ENCODE assay signal across 1 cellular context in genomic region chr1:6580588-6581270, GRCh38.
A peak's percentile ranks its signal among the peaks of the same experiment; 100 is the strongest.
TF ChIP-seq lines count a peak whose summit lies in the region.

No MANE protein-coding gene starts in this region.

TF ChIP-seq in K562, 482 proteins besides CTCF, POLR2A, EP300 and RAD21 (continues in another document):
- no peak for TF ChIP-seq CTBP1 (IDR thresholded peaks at IDR 0.05; ENCODE audit: borderline replicate concordance)
- no peak for TF ChIP-seq TAF7 (tag; IDR thresholded peaks at IDR 0.05)
- peak in 1 of 2 experiments; percentile 37 for TF ChIP-seq E2F6 (IDR thresholded peaks at IDR 0.05; ENCODE audit: borderline replicate concordance in 1 of 2, extremely low read depth in 1 of 2, insufficient read depth in 1 of 2, insufficient read length in 1 of 2, low read depth in 1 of 2, low read length in 1 of 2, poor library complexity in 1 of 2, severe bottlenecking in 1 of 2)
- TF ChIP-seq E2F1 (CRISPR knock-in tag; IDR thresholded peaks at IDR 0.05) = 0 out of 2 replicates have a peak, but pooled peaks have one; percentile 38
- TF ChIP-seq MEIS2 (IDR thresholded peaks at IDR 0.05; ENCODE audit: partially characterized antibody) = no peak
- TF ChIP-seq CBFB (CRISPR knock-in tag; IDR thresholded peaks at IDR 0.05) = 0 out of 2 replicates have a peak, but pooled peaks have one; percentile 59
- no peak for TF ChIP-seq ZSCAN29 (IDR thresholded peaks at IDR 0.05)
- TF ChIP-seq PATZ1 (CRISPR knock-in tag; IDR thresholded peaks at IDR 0.05; ENCODE audit: borderline replicate concordance) = peak; percentile 31; the same call in 1 of the 2 replicates
- TF ChIP-seq PTRF (tag; IDR thresholded peaks at IDR 0.05) = no peak
- TF ChIP-seq EHMT2 (IDR thresholded peaks at IDR 0.05) = no peak
- no peak for TF ChIP-seq HEY1 (CRISPR knock-in tag; IDR thresholded peaks at IDR 0.05; ENCODE audit: borderline replicate concordance)
- TF ChIP-seq NEUROD1 (IDR thresholded peaks at IDR 0.05; ENCODE audit: borderline replicate concordance, low read depth, low read length, partially characterized antibody) = no peak
- no peak for TF ChIP-seq ZNF217 (CRISPR knock-in tag; IDR thresholded peaks at IDR 0.05)
- TF ChIP-seq ZNF224 (CRISPR knock-in tag; IDR thresholded peaks at IDR 0.05) = no peak
- TF ChIP-seq POLR2AphosphoS5 (IDR thresholded peaks at IDR 0.05; ENCODE audit: control insufficient read depth, insufficient read depth, low read depth, low read length) = no peak
- TF ChIP-seq SP1 (CRISPR knock-in tag; IDR thresholded peaks at IDR 0.05) = peak; percentile 64
- TF ChIP-seq CREM (IDR thresholded peaks at IDR 0.05; ENCODE audit: low read depth) = peak; percentile 71
- no peak for TF ChIP-seq ILF3 (IDR thresholded peaks at IDR 0.05; ENCODE audit: borderline replicate concordance)
- TF ChIP-seq DEAF1 (CRISPR knock-in tag; IDR thresholded peaks at IDR 0.05) = no peak
- no peak for TF ChIP-seq BRF2 (IDR thresholded peaks at IDR 0.05; ENCODE audit: borderline replicate concordance, insufficient read depth, insufficient read length)
- TF ChIP-seq TAF1 (IDR thresholded peaks at IDR 0.05; ENCODE audit: control insufficient read depth, extremely low read depth, insufficient read depth, low read length, severe bottlenecking) = no peak
- TF ChIP-seq GATAD2B (IDR thresholded peaks at IDR 0.05; ENCODE audit: borderline replicate concordance) = no peak
- no peak for TF ChIP-seq ZBTB5 (IDR thresholded peaks at IDR 0.05)
- no peak for TF ChIP-seq PTTG1 (tag; IDR thresholded peaks at IDR 0.05; ENCODE audit: low read depth)
- TF ChIP-seq ID3 (CRISPR knock-in tag; IDR thresholded peaks at IDR 0.05) = no peak
- TF ChIP-seq ID3 (tag; IDR thresholded peaks at IDR 0.05) = no peak
- TF ChIP-seq E2F3 (CRISPR knock-in tag; IDR thresholded peaks at IDR 0.05) = no peak
- no peak for TF ChIP-seq ZHX1 (conservative IDR thresholded peaks at IDR 0.05; ENCODE audit: low read length)
- TF ChIP-seq CREBBP (IDR thresholded peaks at IDR 0.05; ENCODE audit: low read depth, low read length) = no peak
- TF ChIP-seq U2AF1 (optimal IDR thresholded peaks at IDR 0.05; ENCODE audit: low read depth, low read length) = no peak
- TF ChIP-seq HCFC1 (IDR thresholded peaks at IDR 0.05; ENCODE audit: low read depth, low read length) = no peak
- TF ChIP-seq SMARCA5 (IDR thresholded peaks at IDR 0.05) = no peak
- no peak for TF ChIP-seq ZNF586 (CRISPR knock-in tag; conservative IDR thresholded peaks at IDR 0.05)
- TF ChIP-seq TFE3 (CRISPR knock-in tag; IDR thresholded peaks at IDR 0.05) = no peak
- TF ChIP-seq ARID3B (CRISPR knock-in tag; IDR thresholded peaks at IDR 0.05; ENCODE audit: borderline replicate concordance) = no peak
- peak; percentile 58 for TF ChIP-seq L3MBTL2 (IDR thresholded peaks at IDR 0.05)
- TF ChIP-seq MCM2 (IDR thresholded peaks at IDR 0.05; ENCODE audit: low read depth) = no peak
- no peak for TF ChIP-seq ILK (tag; IDR thresholded peaks at IDR 0.05; ENCODE audit: borderline replicate concordance, low read depth)
- peak; percentile 62; the same call in 1 of the 2 replicates for TF ChIP-seq ZBTB7A (IDR thresholded peaks at IDR 0.05; ENCODE audit: borderline replicate concordance, control insufficient read depth, low read depth, low read length)
- TF ChIP-seq ZNF175 (CRISPR knock-in tag; IDR thresholded peaks at IDR 0.05; ENCODE audit: low read depth) = no peak
- 0 out of 2 replicates have a peak, but pooled peaks have one; percentile 2 for TF ChIP-seq NFIC (IDR thresholded peaks at IDR 0.05)
- 0 out of 4 replicates have a peak, but pooled peaks of 1 of the 2 experiments have one; percentile 27 for TF ChIP-seq MLX (CRISPR knock-in tag; conservative IDR thresholded peaks at IDR 0.05)
- no peak for TF ChIP-seq E2F8 (IDR thresholded peaks at IDR 0.05; ENCODE audit: low read depth, partially characterized antibody)
